In the genomic region with DNA sequence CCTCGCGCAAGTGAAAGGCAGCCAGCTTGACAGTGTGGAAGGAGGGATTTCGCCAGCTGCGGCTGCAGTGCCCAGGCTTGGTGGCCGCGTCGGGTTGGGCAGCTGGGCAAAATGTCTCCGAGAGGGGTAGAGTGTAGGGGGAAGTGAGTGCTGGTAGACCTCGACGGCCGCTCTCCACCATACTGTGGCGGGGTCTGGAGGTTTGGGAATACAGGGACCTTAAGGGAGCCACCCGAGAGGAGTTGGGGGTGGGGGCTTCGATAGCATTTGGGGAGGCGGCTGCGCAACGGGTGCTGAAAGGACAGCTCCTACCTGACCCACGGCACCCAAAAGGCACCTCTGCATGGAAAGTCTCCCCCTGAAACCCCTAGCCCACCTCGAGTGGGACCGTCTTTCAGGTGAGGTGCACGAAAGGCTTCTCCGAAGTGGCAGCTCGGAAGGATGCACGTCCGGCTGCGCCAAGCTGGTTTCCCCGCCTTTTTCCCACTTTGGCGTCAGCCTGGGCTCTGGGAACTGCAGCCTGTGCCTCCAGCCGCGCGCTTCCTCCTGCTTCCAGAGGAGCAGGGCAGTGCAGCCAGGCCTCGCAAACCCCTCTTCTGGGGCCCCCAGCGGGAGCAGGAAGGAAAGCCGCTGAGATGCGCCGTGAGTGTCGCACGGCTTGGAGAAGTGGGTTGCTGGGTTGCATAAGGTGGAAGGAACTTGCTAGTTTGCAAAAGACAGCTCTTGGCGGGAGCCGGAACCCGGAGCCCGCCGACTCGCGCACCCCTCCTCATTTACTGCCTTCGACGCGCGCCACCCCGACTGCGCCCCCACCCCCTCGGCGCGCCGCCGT, we compare ENCODE assay signal across 8 cellular contexts. TPM values are rescaled to one million over a fixed set of nuclear protein-coding genes. Genes with fewer than 3 reads are reported as not detected.
A peak's percentile ranks its signal among the peaks of the same experiment; 100 is the strongest.
DNase-seq lines count a peak whose midpoint lies in the region; TF ChIP-seq lines count a peak whose summit lies in the region.

No MANE protein-coding gene starts in this region.

- H3K36me3 Mint-ChIP-seq in chondrocyte (ENCODE audit: low read depth): peaks cover 27% of the 10 kb centered on the region

- H3K27me3 ChIP-seq in HAP-1 (ENCODE audit: low read depth): no peaks in the 10 kb centered on the region

- peaks cover 34% of the 10 kb centered on the region for H3K4me1 ChIP-seq in HAP-1

- in situ Hi-C loops in HAP-1 (cut with MboI; ENCODE audit: low sequenced_read_pairs): no loop called here

- H3K27me3 Mint-ChIP-seq in chondrocyte (ENCODE audit: low read depth): no peaks in the 10 kb centered on the region

- H3K27ac Mint-ChIP-seq in chondrocyte (ENCODE audit: unreplicated experiment): peak overlapping the region; percentile 98

- peaks cover 44% of the 10 kb centered on the region for H3K4me1 Mint-ChIP-seq in chondrocyte (ENCODE audit: low read depth)

- no peak for TF ChIP-seq CTCF in chondrocyte (IDR thresholded peaks at IDR 0.05)

- peak overlapping the region; percentile 91 for H3K4me3 ChIP-seq in HAP-1

- H3K36me3 ChIP-seq in HAP-1 (replicated peaks): peaks cover 64% of the 10 kb centered on the region

- peak overlapping the region; percentile 84 for H3K4me3 Mint-ChIP-seq in chondrocyte (ENCODE audit: unreplicated experiment)

- H3K9me3 Mint-ChIP-seq in chondrocyte (ENCODE audit: low read depth): no peaks in the 10 kb centered on the region

- DNase-seq in GF-D8 (lab: John Stamatoyannopoulos, UW): peak; percentile 96
- peak; percentile 66 to 84 for DNase-seq in HAP-1 (ENCODE audit: low spot score in 2 of 2)
- DNase-seq in NCI-H1048 (lab: John Stamatoyannopoulos, UW): peak; percentile 51
- DNase-seq in T-helper 9 cell: peak; percentile 21
- DNase-seq in chondrocyte (ENCODE audit: low spot score): peak; percentile 94
- peak; percentile 76 for DNase-seq in kidney tubule cell (ENCODE audit: low spot score)
- peak; percentile 4 to 33 for DNase-seq in stimulated activated CD4-positive, alpha-beta T cell treated with anti-CD3 and anti-CD28 coated beads, Interleukin-1b, Interleukin-23, amount 100 ng/mL, for 4 hours (ENCODE audit: low read depth in 2 of 2)
- DNase-seq in kidney glomerular epithelial cell (lab: John Stamatoyannopoulos, UW): no peak

- no peaks in the 10 kb centered on the region for H3K9me3 ChIP-seq in HAP-1

RNA-seq across cellular contexts. Expression of gene HMGN2, which starts 0.5 kb away (rescaled TPM):
- 241 to 314 TPM (median 245 TPM) in 3 replicates for total RNA-seq in chondrocyte

RNA-seq across cellular contexts. Expression of gene DHDDS, which starts 39.6 kb away (rescaled TPM):
- total RNA-seq in chondrocyte: 67.1 to 89.2 TPM (median 78.3 TPM) in 3 replicates

RNA-seq across cellular contexts. Expression of gene RPS6KA1, which starts 57.8 kb away (rescaled TPM):
- 3.6 to 6.3 TPM (median 4.4 TPM) in 3 replicates for total RNA-seq in chondrocyte
